In the genomic region with DNA sequence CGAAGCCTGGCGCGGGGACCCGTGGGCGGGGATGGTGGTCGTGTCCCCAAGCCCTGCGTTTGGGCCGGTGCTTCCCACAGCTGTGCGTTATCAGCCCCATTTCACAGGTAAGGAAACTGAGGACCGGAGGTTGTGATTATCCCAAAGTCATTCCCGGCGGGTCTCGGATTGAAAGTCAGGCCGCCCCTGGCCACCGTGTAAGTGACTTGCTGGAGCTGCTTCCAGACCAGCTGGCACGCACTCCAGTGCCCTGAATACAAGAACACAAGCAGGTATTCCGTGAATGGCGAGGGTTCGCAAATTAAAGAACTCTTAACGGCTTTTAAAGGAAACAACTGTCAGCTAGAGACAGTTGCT, we compare ENCODE assay signal across 8 cellular contexts. TPM values are rescaled to one million over a fixed set of nuclear protein-coding genes. Genes with fewer than 3 reads are reported as not detected.
DNase-seq lines count a peak whose midpoint lies in the region; ATAC-seq and TF ChIP-seq lines count a peak whose summit lies in the region.

No MANE protein-coding gene starts in this region.

- peak overlapping the region; percentile 97 for H3K4me3 ChIP-seq in MM.1S (ENCODE audit: low read length)
- H3K4me3 ChIP-seq in upper lobe of left lung, result peak overlapping the region; percentile 54 to 97 (median 74)

- peaks cover 36% of the 10 kb centered on the region for H3K79me2 ChIP-seq in MM.1S (ENCODE audit: low read length)

- peak overlapping the region; percentile 97 for H2AFZ ChIP-seq in MM.1S (ENCODE audit: low read length)

- peak; percentile 23 for ATAC-seq in GM21528 (IDR thresholded peaks at IDR 0.05; ENCODE audit: low FRiP score, unreplicated experiment)
- ATAC-seq in upper lobe of left lung (ENCODE audit: low FRiP score in 2 of 2), result peak in 1 of 2 donors; percentile 3

- peaks cover 3% of the 10 kb centered on the region; the same call in 1 of the 2 replicates for H3K4me1 ChIP-seq in MM.1S (ENCODE audit: low read length)
- H3K4me1 ChIP-seq in upper lobe of left lung, result peaks cover 18 to 25% (median 20%) of the 10 kb centered on the region in 4 donors

- H3K27me3 ChIP-seq in MM.1S (replicated peaks; ENCODE audit: insufficient read depth, low read length), result no peaks in the 10 kb centered on the region
- H3K27me3 ChIP-seq in upper lobe of left lung, result no peaks in the 10 kb centered on the region

- peak; percentile 63 for DNase-seq in G401 (ENCODE audit: low spot score)
- DNase-seq in MM.1S, result peak; percentile 27
- peak; percentile 36 for DNase-seq in cerebellum (ENCODE audit: low spot score)
- peak; percentile 46 for DNase-seq in medulla oblongata (ENCODE audit: extremely low spot score)
- peak in 1 of 2 donors; percentile 29 for DNase-seq in upper lobe of left lung
- DNase-seq in ecto neural progenitor cell (ENCODE audit: low spot score), result no peak
- no peak for DNase-seq in SW480 (ENCODE audit: low spot score)

- H3K36me3 ChIP-seq in MM.1S (replicated peaks; ENCODE audit: insufficient read depth, low read length) (no peaks in the 10 kb centered on the region), upper lobe of left lung (peaks cover 0 to 5% (median 0%) of the 10 kb centered on the region in 4 donors)

- TF ChIP-seq CTCF in MM.1S (IDR thresholded peaks at IDR 0.05; ENCODE audit: low read length), result no peak
- TF ChIP-seq CTCF in upper lobe of left lung (IDR thresholded peaks at IDR 0.05), result no peak

- H3K27ac ChIP-seq in MM.1S (ENCODE audit: low read length) (peak overlapping the region; percentile 69; the same call in 1 of the 2 replicates), upper lobe of left lung (peak overlapping the region; percentile 95 to 99 (median 96))

- H3K9me2 ChIP-seq in MM.1S (replicated peaks; ENCODE audit: insufficient read depth, low read length), result no peaks in the 10 kb centered on the region

- in situ Hi-C loops in G401 (cut with HindIII; ENCODE audit: low sequenced_read_pairs), result no loop called here

- WGBS in upper lobe of left lung, 2 donors, result 1 to 4% methylated on average over 11 to 12 of the region's 20 CpGs

- H3K9me3 ChIP-seq in MM.1S (replicated peaks; ENCODE audit: insufficient read depth, low read length) (no peaks in the 10 kb centered on the region), upper lobe of left lung (no peaks in the 10 kb centered on the region)

- no peaks in the 10 kb centered on the region for H4K20me1 ChIP-seq in MM.1S (ENCODE audit: insufficient read depth, low read length)

- peak overlapping the region; percentile 79 for H3K4me2 ChIP-seq in MM.1S (ENCODE audit: low read depth, low read length)

- peaks cover 5% of the 10 kb centered on the region; the same call in 1 of the 2 replicates for H3F3A ChIP-seq in MM.1S (ENCODE audit: insufficient read depth, low read length)

- no peak for TF ChIP-seq POLR2A in upper lobe of left lung (IDR thresholded peaks at IDR 0.05)

- TF ChIP-seq EP300 in upper lobe of left lung (IDR thresholded peaks at IDR 0.05), result no peak

- peak overlapping the region; percentile 97 for H3K9ac ChIP-seq in MM.1S (ENCODE audit: low read length)

RNA-seq across cellular contexts. Expression of a gene that starts 0.7 kb away (rescaled TPM):
- total RNA-seq in G401 (2014; rRNA removed; shearing (Covaris generic)), result 35.6 and 58.1 TPM in 2 replicates
- total RNA-seq in cerebellum (31.8 TPM), upper lobe of left lung (10 to 100 TPM; 13.5 to 27.9 (median 21.8) TPM)

RNA-seq across cellular contexts. Expression of a gene that starts 46.5 kb away (rescaled TPM):
- total RNA-seq in G401 (2014; rRNA removed; shearing (Covaris generic)), result 148 and 167 TPM in 2 replicates
- total RNA-seq in cerebellum, result 41.6 TPM
- total RNA-seq in upper lobe of left lung, result 100 to 1,000 TPM in 2 of 6 donors, 10 to 100 TPM in 4; 34.8 to 131 (median 50.7) TPM

Comparison
In these comparisons a context has a peak if more than half of its experiments do, and no peak if none do; other contexts are left out.
1. DNase-seq: peak in G401 (single experiment), MM.1S (single experiment), cerebellum (single experiment) and medulla oblongata (single experiment); none in ecto neural progenitor cell (single experiment) and SW480 (single experiment).